ENCODE assay signal across 1 cellular context in genomic region chr2:7704296-7704865, GRCh38.
TF ChIP-seq lines count a peak whose summit lies in the region.

No MANE protein-coding gene starts in this region.

TF ChIP-seq in GM23338, 12 proteins besides CTCF, POLR2A, EP300 and RAD21:
- TF ChIP-seq ETS1 (IDR thresholded peaks at IDR 0.05) (no peak), CREB1 (CRISPR knock-in tag; IDR thresholded peaks at IDR 0.05; ENCODE audit: low read depth) (no peak), ZNF114 (CRISPR knock-in tag; IDR thresholded peaks at IDR 0.05) (no peak), STAT1 (IDR thresholded peaks at IDR 0.05; ENCODE audit: unreplicated experiment) (no peak), EZH2phosphoT487 (IDR thresholded peaks at IDR 0.05; ENCODE audit: unreplicated experiment) (no peak), ZNF331 (CRISPR knock-in tag; IDR thresholded peaks at IDR 0.05; ENCODE audit: low read depth) (no peak), JUNB (IDR thresholded peaks at IDR 0.05; ENCODE audit: unreplicated experiment) (no peak), REST (IDR thresholded peaks at IDR 0.05; ENCODE audit: unreplicated experiment) (no peak), EZH2 (IDR thresholded peaks at IDR 0.05; ENCODE audit: low read depth, unreplicated experiment) (no peak), NANOG (IDR thresholded peaks at IDR 0.05; ENCODE audit: borderline replicate concordance) (no peak), POLR2AphosphoS5 (IDR thresholded peaks at IDR 0.05; ENCODE audit: low read depth) (no peak)
- TF ChIP-seq, protein P1, sequence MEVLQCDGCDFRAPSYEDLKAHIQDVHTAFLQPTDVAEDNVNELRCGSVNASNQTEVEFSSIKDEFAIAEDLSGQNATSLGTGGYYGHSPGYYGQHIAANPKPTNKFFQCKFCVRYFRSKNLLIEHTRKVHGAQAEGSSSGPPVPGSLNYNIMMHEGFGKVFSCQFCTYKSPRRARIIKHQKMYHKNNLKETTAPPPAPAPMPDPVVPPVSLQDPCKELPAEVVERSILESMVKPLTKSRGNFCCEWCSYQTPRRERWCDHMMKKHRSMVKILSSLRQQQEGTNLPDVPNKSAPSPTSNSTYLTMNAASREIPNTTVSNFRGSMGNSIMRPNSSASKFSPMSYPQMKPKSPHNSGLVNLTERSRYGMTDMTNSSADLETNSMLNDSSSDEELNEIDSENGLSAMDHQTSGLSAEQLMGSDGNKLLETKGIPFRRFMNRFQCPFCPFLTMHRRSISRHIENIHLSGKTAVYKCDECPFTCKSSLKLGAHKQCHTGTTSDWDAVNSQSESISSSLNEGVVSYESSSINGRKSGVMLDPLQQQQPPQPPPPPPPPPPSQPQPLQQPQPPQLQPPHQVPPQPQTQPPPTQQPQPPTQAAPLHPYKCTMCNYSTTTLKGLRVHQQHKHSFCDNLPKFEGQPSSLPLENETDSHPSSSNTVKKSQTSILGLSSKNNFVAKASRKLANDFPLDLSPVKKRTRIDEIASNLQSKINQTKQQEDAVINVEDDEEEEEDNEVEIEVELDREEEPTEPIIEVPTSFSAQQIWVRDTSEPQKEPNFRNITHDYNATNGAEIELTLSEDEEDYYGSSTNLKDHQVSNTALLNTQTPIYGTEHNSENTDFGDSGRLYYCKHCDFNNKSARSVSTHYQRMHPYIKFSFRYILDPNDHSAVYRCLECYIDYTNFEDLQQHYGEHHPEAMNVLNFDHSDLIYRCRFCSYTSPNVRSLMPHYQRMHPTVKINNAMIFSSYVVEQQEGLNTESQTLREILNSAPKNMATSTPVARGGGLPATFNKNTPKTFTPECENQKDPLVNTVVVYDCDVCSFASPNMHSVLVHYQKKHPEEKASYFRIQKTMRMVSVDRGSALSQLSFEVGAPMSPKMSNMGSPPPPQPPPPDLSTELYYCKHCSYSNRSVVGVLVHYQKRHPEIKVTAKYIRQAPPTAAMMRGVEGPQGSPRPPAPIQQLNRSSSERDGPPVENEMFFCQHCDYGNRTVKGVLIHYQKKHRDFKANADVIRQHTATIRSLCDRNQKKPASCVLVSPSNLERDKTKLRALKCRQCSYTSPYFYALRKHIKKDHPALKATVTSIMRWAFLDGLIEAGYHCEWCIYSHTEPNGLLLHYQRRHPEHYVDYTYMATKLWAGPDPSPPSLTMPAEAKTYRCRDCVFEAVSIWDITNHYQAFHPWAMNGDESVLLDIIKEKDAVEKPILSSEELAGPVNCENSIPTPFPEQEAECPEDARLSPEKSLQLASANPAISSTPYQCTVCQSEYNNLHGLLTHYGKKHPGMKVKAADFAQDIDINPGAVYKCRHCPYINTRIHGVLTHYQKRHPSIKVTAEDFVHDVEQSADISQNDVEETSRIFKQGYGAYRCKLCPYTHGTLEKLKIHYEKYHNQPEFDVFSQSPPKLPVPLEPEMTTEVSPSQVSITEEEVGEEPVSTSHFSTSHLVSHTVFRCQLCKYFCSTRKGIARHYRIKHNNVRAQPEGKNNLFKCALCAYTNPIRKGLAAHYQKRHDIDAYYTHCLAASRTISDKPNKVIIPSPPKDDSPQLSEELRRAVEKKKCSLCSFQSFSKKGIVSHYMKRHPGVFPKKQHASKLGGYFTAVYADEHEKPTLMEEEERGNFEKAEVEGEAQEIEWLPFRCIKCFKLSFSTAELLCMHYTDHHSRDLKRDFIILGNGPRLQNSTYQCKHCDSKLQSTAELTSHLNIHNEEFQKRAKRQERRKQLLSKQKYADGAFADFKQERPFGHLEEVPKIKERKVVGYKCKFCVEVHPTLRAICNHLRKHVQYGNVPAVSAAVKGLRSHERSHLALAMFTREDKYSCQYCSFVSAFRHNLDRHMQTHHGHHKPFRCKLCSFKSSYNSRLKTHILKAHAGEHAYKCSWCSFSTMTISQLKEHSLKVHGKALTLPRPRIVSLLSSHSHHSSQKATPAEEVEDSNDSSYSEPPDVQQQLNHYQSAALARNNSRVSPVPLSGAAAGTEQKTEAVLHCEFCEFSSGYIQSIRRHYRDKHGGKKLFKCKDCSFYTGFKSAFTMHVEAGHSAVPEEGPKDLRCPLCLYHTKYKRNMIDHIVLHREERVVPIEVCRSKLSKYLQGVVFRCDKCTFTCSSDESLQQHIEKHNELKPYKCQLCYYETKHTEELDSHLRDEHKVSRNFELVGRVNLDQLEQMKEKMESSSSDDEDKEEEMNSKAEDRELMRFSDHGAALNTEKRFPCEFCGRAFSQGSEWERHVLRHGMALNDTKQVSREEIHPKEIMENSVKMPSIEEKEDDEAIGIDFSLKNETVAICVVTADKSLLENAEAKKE (CRISPR knock-in tag; IDR thresholded peaks at IDR 0.05): no peak
